ENCODE assay signal across 27 cellular contexts in genomic region chr4:54077812-54078211, GRCh38. TPM values are rescaled to one million over a fixed set of nuclear protein-coding genes. Genes with fewer than 3 reads are reported as not detected.
DNase-seq lines count a peak whose midpoint lies in the region; ATAC-seq, FAIRE-seq and TF ChIP-seq lines count a peak whose summit lies in the region.
"Had no signal": no experiment of that assay in that cellular context is flagged by ENCODE, and none has a peak within 500 bp of the region (broad histone marks: within the 10 kb centered on the region; RNA-seq: fewer than 3 reads in every experiment).

No MANE protein-coding gene starts in this region.

- H3K27ac ChIP-seq in GM23338 (ENCODE audit: low read depth) (no peak overlapping the region), mesenchymal stem cell (ENCODE audit: low read length, poor library complexity, severe bottlenecking) (peak overlapping the region; percentile 78), transverse colon (no peak overlapping the region)
- H3K27ac ChIP-seq: heart left ventricle, HL-60, prostate gland, spleen, tibial artery had no signal

- no peak for ATAC-seq in GM23338
- ATAC-seq: heart left ventricle; natural killer cell; stimulated activated memory B cell treated with anti-CD40 and anti-IgM and Interleukin-4, amounts not matched to agents 10 μg/mL and 1 μg/mL and 100 μg/mL, for 72 hours; WTC11 had no signal

- WGBS in mesenchymal stem cell: 94% methylated on average over 1 of the region's 1 CpG
- WGBS in transverse colon (ENCODE audit: low coverage in 1 of 2), 2 donors: 94% methylated on average over 1 of the region's 1 CpG; no CpG with 5 or more reads in 1 of the 2 donors

- no peak overlapping the region for H3K23ac ChIP-seq in mesenchymal stem cell (ENCODE audit: low read length in 2 of 2)

- H3K18ac ChIP-seq in mesenchymal stem cell (ENCODE audit: low read depth in 1 of 2, low read length in 2 of 2): no peak overlapping the region

- peaks cover 3% of the 10 kb centered on the region for H3K27me3 Mint-ChIP-seq in GM23338 (ENCODE audit: insufficient read depth, low read depth, poor library complexity)
- H3K27me3 Mint-ChIP-seq: stimulated activated memory B cell treated with anti-CD40 and anti-IgM and Interleukin-4, amounts not matched to agents 10 μg/mL and 1 μg/mL and 100 μg/mL, for 72 hours had no signal

- H3K9me3 Mint-ChIP-seq in GM23338: no peaks in the 10 kb centered on the region
- H3K9me3 Mint-ChIP-seq: dendritic cell treated with granulocyte-macrophage colony-stimulating factor and Interleukin-4, amounts not matched to agents 40 ng/mL and 50 ng/mL, for 4 days; memory B cell; natural killer cell; stimulated activated memory B cell treated with anti-CD40 and anti-IgM and Interleukin-4, amounts not matched to agents 10 μg/mL and 1 μg/mL and 100 μg/mL, for 72 hours; WTC11 had no signal

- TF ChIP-seq POLR2A in transverse colon (IDR thresholded peaks at IDR 0.05): no peak

- no peak overlapping the region for H2BK120ac ChIP-seq in mesenchymal stem cell (ENCODE audit: low read depth, low read length)

- H3K36me3 ChIP-seq in GM23338 (ENCODE audit: insufficient read depth): no peaks in the 10 kb centered on the region
- H3K36me3 ChIP-seq in bronchial epithelial cell (ENCODE audit: control insufficient read depth, insufficient read depth, low read length): no peaks in the 10 kb centered on the region
- H3K36me3 ChIP-seq in mesenchymal stem cell (ENCODE audit: control insufficient read depth in 1 of 2, insufficient read depth in 2 of 2, low read depth in 1 of 2, low read length in 2 of 2): no peaks in the 10 kb centered on the region
- no peaks in the 10 kb centered on the region for H3K36me3 ChIP-seq in transverse colon
- H3K36me3 ChIP-seq: heart left ventricle, prostate gland, spleen, tibial artery had no signal

- H4K91ac ChIP-seq in mesenchymal stem cell (ENCODE audit: low read length): peak overlapping the region; percentile 75

- no peak overlapping the region for H2BK15ac ChIP-seq in mesenchymal stem cell (ENCODE audit: low read depth, poor library complexity, severe bottlenecking)

- peak overlapping the region; percentile 82 for H2AK5ac ChIP-seq in mesenchymal stem cell (ENCODE audit: low read length, severe bottlenecking)

- H3F3A ChIP-seq in GM23338 (replicated peaks; ENCODE audit: low read depth): no peaks in the 10 kb centered on the region

- H3K79me1 ChIP-seq in mesenchymal stem cell (replicated peaks; ENCODE audit: low read length, poor library complexity, severe bottlenecking): no peaks in the 10 kb centered on the region

- no peaks in the 10 kb centered on the region for H3K79me2 ChIP-seq in GM23338 (replicated peaks; ENCODE audit: insufficient read depth)

- H3K27ac Mint-ChIP-seq in GM23338: no peak overlapping the region
- H3K27ac Mint-ChIP-seq: dendritic cell treated with granulocyte-macrophage colony-stimulating factor and Interleukin-4, amounts not matched to agents 40 ng/mL and 50 ng/mL, for 4 days; memory B cell; natural killer cell; stimulated activated memory B cell treated with anti-CD40 and anti-IgM and Interleukin-4, amounts not matched to agents 10 μg/mL and 1 μg/mL and 100 μg/mL, for 72 hours; WTC11 had no signal

- no peak overlapping the region for H3K4me2 ChIP-seq in GM23338
- H3K4me2 ChIP-seq in mesenchymal stem cell (ENCODE audit: low read length, poor library complexity, severe bottlenecking): no peak overlapping the region

- H3K27me3 ChIP-seq in GM23338 (ENCODE audit: insufficient read depth): no peaks in the 10 kb centered on the region
- H3K27me3 ChIP-seq in bronchial epithelial cell (ENCODE audit: control insufficient read depth, insufficient read depth, low read length): no peaks in the 10 kb centered on the region
- H3K27me3 ChIP-seq in mesenchymal stem cell (ENCODE audit: control insufficient read depth in 1 of 2, insufficient read depth in 1 of 2, low read length in 2 of 2): no peaks in the 10 kb centered on the region
- peaks cover 20% of the 10 kb centered on the region for H3K27me3 ChIP-seq in transverse colon
- H3K27me3 ChIP-seq: heart left ventricle, tibial artery had no signal

- H3K4me1 ChIP-seq in GM23338 (ENCODE audit: insufficient read depth) (no peaks in the 10 kb centered on the region), mesenchymal stem cell (ENCODE audit: control insufficient read depth, insufficient read depth, low read depth, low read length) (peaks cover 4% of the 10 kb centered on the region), transverse colon (peaks cover 0 to 8% (median 7%) of the 10 kb centered on the region in 4 donors)
- H3K4me1 ChIP-seq: prostate gland, spleen had no signal

- H2AFZ ChIP-seq in GM23338 (0 out of 2 replicates have a peak overlapping the region, but pooled peaks have one; percentile 72), mesenchymal stem cell (ENCODE audit: low read depth, low read length) (no peak overlapping the region)

- H4K20me1 ChIP-seq in GM23338 (replicated peaks; ENCODE audit: insufficient read depth): no peaks in the 10 kb centered on the region

- H4K8ac ChIP-seq in mesenchymal stem cell (ENCODE audit: low read length): no peak overlapping the region

- H2BK5ac ChIP-seq in mesenchymal stem cell (ENCODE audit: low read depth, low read length, poor library complexity, severe bottlenecking): no peak overlapping the region

- no peak for DNase-seq in GM23338 (ENCODE audit: low spot score)
- DNase-seq in NCI-H146 (lab: John Stamatoyannopoulos, UW): peak; percentile 64
- DNase-seq in bronchial epithelial cell (ENCODE audit: low read depth): peak; percentile 91
- no peak for DNase-seq in mesenchymal stem cell
- no peak for DNase-seq in NCI-H446 (lab: John Stamatoyannopoulos, UW)
- DNase-seq in NCI-H2029 treated with DMSO at 0.1 percent for 48 hours (lab: John Stamatoyannopoulos, UW): no peak
- no peak for DNase-seq in transverse colon
- no peak for DNase-seq in amniotic stem cell (lab: John Stamatoyannopoulos, UW)
- DNase-seq: activated CD8-positive, alpha-beta memory T cell treated with anti-CD3 and anti-CD28 coated beads for 24 hours; aorta; erythroblast; heart left ventricle; KG1; natural killer cell; NCI-H1105; RPMI8226; spleen; T-helper 1 cell; tibial artery had no signal

- intact Hi-C loops in transverse colon (cut with DNase I; ENCODE audit: low total_unique reads): no loop called here

- H3K9me3 ChIP-seq in mesenchymal stem cell (ENCODE audit: control insufficient read depth, low read length): no peaks in the 10 kb centered on the region
- no peaks in the 10 kb centered on the region for H3K9me3 ChIP-seq in transverse colon
- H3K9me3 ChIP-seq: heart left ventricle, prostate gland, spleen, tibial artery had no signal

- H3K4ac ChIP-seq in mesenchymal stem cell (ENCODE audit: low read depth in 1 of 2, low read length in 2 of 2): no peak overlapping the region

- no peak for TF ChIP-seq EP300 in transverse colon (IDR thresholded peaks at IDR 0.05; ENCODE audit: low read depth)

- no peaks in the 10 kb centered on the region for H3K9me2 ChIP-seq in GM23338 (ENCODE audit: insufficient read depth)

- no peak for TF ChIP-seq CTCF in GM23338 (conservative IDR thresholded peaks at IDR 0.05; ENCODE audit: low read depth in 2 of 2)
- TF ChIP-seq CTCF in bronchial epithelial cell (IDR thresholded peaks at IDR 0.05; ENCODE audit: insufficient read depth, low read length, severe bottlenecking): no peak
- no peak for TF ChIP-seq CTCF in transverse colon (IDR thresholded peaks at IDR 0.05)

- H3K4me3 Mint-ChIP-seq in GM23338: no peak overlapping the region
- H3K4me3 Mint-ChIP-seq: dendritic cell treated with granulocyte-macrophage colony-stimulating factor and Interleukin-4, amounts not matched to agents 40 ng/mL and 50 ng/mL, for 4 days; memory B cell; natural killer cell; stimulated activated memory B cell treated with anti-CD40 and anti-IgM and Interleukin-4, amounts not matched to agents 10 μg/mL and 1 μg/mL and 100 μg/mL, for 72 hours; WTC11 had no signal

- no peak overlapping the region for H2BK12ac ChIP-seq in mesenchymal stem cell (ENCODE audit: low read length in 2 of 2)

- H3K4me3 ChIP-seq in GM23338 (no peak overlapping the region), bronchial epithelial cell (ENCODE audit: low read depth, low read length) (no peak overlapping the region), mesenchymal stem cell (ENCODE audit: insufficient read depth in 1 of 2, low read depth in 1 of 2, low read length in 2 of 2) (no peak overlapping the region), transverse colon (no peak overlapping the region)
- H3K4me3 ChIP-seq: heart left ventricle, prostate gland, spleen, tibial artery had no signal

- no peaks in the 10 kb centered on the region for H3K36me3 Mint-ChIP-seq in GM23338 (ENCODE audit: low read depth)
- H3K36me3 Mint-ChIP-seq: memory B cell; natural killer cell; stimulated activated memory B cell treated with anti-CD40 and anti-IgM and Interleukin-4, amounts not matched to agents 10 μg/mL and 1 μg/mL and 100 μg/mL, for 72 hours; WTC11 had no signal

- in situ Hi-C loops in transverse colon (cut with MboI; ENCODE audit: low pct_ligation_motif_present in 1 of 4, low pct_unique_long_range_greater_than_20kb in 1 of 4, low sequenced_read_pairs in 3 of 4): no loop called here

- H3K4me1 Mint-ChIP-seq in GM23338: peaks cover 2% of the 10 kb centered on the region; the same call in 1 of the 3 replicates
- H3K4me1 Mint-ChIP-seq: memory B cell; natural killer cell; stimulated activated memory B cell treated with anti-CD40 and anti-IgM and Interleukin-4, amounts not matched to agents 10 μg/mL and 1 μg/mL and 100 μg/mL, for 72 hours had no signal

- no peak overlapping the region for H3K14ac ChIP-seq in mesenchymal stem cell (ENCODE audit: low read length in 2 of 2)

- H3K9ac ChIP-seq in mesenchymal stem cell (ENCODE audit: low read length): no peak overlapping the region

- FAIRE-seq in bronchial epithelial cell (lab: Jason Lieb, UNC): no peak
- FAIRE-seq: islet of Langerhans had no signal

TF ChIP-seq in GM23338, 12 proteins besides CTCF, POLR2A, EP300 and RAD21 (continues in another document):
- TF ChIP-seq NANOG (IDR thresholded peaks at IDR 0.05; ENCODE audit: borderline replicate concordance) (no peak), EZH2 (IDR thresholded peaks at IDR 0.05; ENCODE audit: low read depth, unreplicated experiment) (no peak), ZNF331 (CRISPR knock-in tag; IDR thresholded peaks at IDR 0.05; ENCODE audit: low read depth) (no peak), STAT1 (IDR thresholded peaks at IDR 0.05; ENCODE audit: unreplicated experiment) (no peak)

RNA-seq across cellular contexts. Expression of gene CHIC2, which starts 13.4 kb away (rescaled TPM):
- total RNA-seq in GM23338 (2014; rRNA removed; shearing (Covaris generic)): 18.3 and 21.1 TPM in 2 replicates
- 17.2 and 24.3 TPM in 2 replicates for polyA plus RNA-seq in GM23338 (2016; fragmentation: Nextera tagmentation; extraction: Ambion mirVana)
- total RNA-seq in bronchial epithelial cell (36.1 and 42.2 TPM in 2 replicates), transverse colon (100 to 1,000 TPM in 1 of 4 donors, 10 to 100 TPM in 3; 36.2 to 106 (median 52.0) TPM)
- 23.2 TPM for polyA plus RNA-seq in mesenchymal stem cell (2013, experiment 1 of 2)
- 23.9 TPM for polyA plus RNA-seq in mesenchymal stem cell (2013, experiment 2 of 2)

RNA-seq across cellular contexts. Expression of gene GSX2, which starts 22.2 kb away (rescaled TPM):
- total RNA-seq in GM23338 (2014; rRNA removed; shearing (Covaris generic)): not detected in 2 replicates
- 0.34 TPM in 1 of 2 replicates, not detected in the other for polyA plus RNA-seq in GM23338 (2016; fragmentation: Nextera tagmentation; extraction: Ambion mirVana)
- not detected in 2 replicates for total RNA-seq in bronchial epithelial cell
- not detected for polyA plus RNA-seq in mesenchymal stem cell (2013, experiment 1 of 2)
- not detected for polyA plus RNA-seq in mesenchymal stem cell (2013, experiment 2 of 2)
- total RNA-seq in transverse colon: not detected
- total RNA-seq: aorta, heart left ventricle, natural killer cell, prostate gland, spleen, WTC11 had no signal
- polyA plus RNA-seq: aorta, BJ had no signal

Comparison
In these comparisons a context has a peak if more than half of its experiments do, and no peak if none do; other contexts are left out.
1. DNase-seq: peak in NCI-H146 (single experiment) and bronchial epithelial cell (single experiment); none in GM23338 (single experiment), mesenchymal stem cell (single experiment), NCI-H446 (0 of 2), NCI-H2029 treated with DMSO at 0.1 percent for 48 hours (single experiment), transverse colon (single experiment) and amniotic stem cell (single experiment).